28 cellular contexts compared by ENCODE assay signal in the genomic region with DNA sequence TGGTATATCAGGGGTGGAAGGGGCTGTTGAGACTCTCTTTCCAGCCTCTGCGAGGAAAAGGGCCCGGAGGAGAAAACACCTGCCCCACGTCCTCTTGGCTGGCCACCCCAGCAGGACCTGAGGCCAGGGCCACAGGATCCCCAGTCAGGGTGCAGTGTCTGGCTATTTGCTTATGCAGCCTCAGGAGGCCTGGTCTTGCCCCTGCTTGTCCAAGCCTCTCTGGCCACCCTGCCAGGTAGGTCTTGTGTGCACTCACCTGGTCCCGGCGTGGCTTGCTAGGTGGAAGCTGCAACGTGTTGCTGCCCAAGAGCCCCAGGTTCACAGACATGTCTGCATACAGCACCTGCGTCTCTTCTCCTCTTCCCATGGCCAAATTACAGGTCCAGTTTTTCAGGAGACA. TPM values are rescaled to one million over a fixed set of nuclear protein-coding genes. Genes with fewer than 3 reads are reported as not detected.
"Had no signal": no experiment of that assay in that cellular context is flagged by ENCODE, and none has a peak within 500 bp of the region (broad histone marks: within the 10 kb centered on the region; RNA-seq: fewer than 3 reads in every experiment).

No MANE protein-coding gene starts in this region.

- H3K4me3 ChIP-seq: coronary artery, dorsolateral prefrontal cortex, hepatocyte, neural progenitor cell, prostate gland, right lobe of liver, spleen, testis had no signal

- DNase-seq: caudate nucleus; dorsolateral prefrontal cortex; effector memory CD4-positive, alpha-beta T cell; foreskin melanocyte; mesendoderm; occipital lobe; retina; right lobe of liver; spleen; stimulated activated CD4-positive, alpha-beta T cell treated with anti-CD3 and anti-CD28 coated beads, Interleukin-15, amount 100 ng/mL, for 24 hours; stimulated activated CD4-positive, alpha-beta T cell treated with anti-CD3 and anti-CD28 coated beads, Interleukin-1b, Interleukin-23, amount 100 ng/mL, for 48 hours; stimulated activated CD4-positive, alpha-beta T cell treated with anti-CD3 and anti-CD28 coated beads, Interleukin-4, amount 100 ng/mL, for 24 hours; testis had no signal

- ATAC-seq: right lobe of liver; stimulated activated memory B cell treated with anti-CD40 and anti-IgM and Interleukin-4, amounts not matched to agents 10 μg/mL and 1 μg/mL and 100 μg/mL, for 72 hours had no signal

- H3K27me3 ChIP-seq: hepatocyte, neural progenitor cell, right lobe of liver, spleen, testis, tibial nerve had no signal

- FAIRE-seq: urothelium cell line had no signal

- H3K4me1 ChIP-seq: prostate gland had no signal

- H3K9me3 ChIP-seq: prostate gland, right lobe of liver, spleen, testis, tibial nerve had no signal

- H3K9ac ChIP-seq: neural progenitor cell, parathyroid adenoma had no signal

- H3K27ac ChIP-seq: coronary artery, dorsolateral prefrontal cortex, epithelial cell of prostate, neural progenitor cell, parathyroid adenoma, prostate gland, right lobe of liver, spleen, testis had no signal

- H3K36me3 ChIP-seq: neural progenitor cell, prostate gland, right lobe of liver, spleen, tibial nerve had no signal

RNA-seq across cellular contexts. Expression of a gene that starts 0.5 kb away (rescaled TPM):
- total RNA-seq: cerebellum; kidney epithelial cell; lung microvascular endothelial cell; natural killer cell treated with Interleukin-12 subunit alpha and Interleukin-12 subunit beta and Interleukin-15 and Interleukin-18, amount 100 ng/mL, for 72 hours; occipital lobe; right lobe of liver; spleen; subcutaneous adipose tissue; testis; tibial nerve had no signal
- polyA plus RNA-seq: spleen had no signal

RNA-seq across cellular contexts. Expression of a gene that starts 34.5 kb away (rescaled TPM):
- total RNA-seq: hepatocyte; kidney epithelial cell; liver; lung microvascular endothelial cell; natural killer cell treated with Interleukin-12 subunit alpha and Interleukin-12 subunit beta and Interleukin-15 and Interleukin-18, amount 100 ng/mL, for 72 hours; right lobe of liver; spleen; subcutaneous adipose tissue; tibial nerve had no signal
- polyA plus RNA-seq: hepatocyte had no signal
